10 cellular contexts compared by ENCODE assay signal in the genomic region with DNA sequence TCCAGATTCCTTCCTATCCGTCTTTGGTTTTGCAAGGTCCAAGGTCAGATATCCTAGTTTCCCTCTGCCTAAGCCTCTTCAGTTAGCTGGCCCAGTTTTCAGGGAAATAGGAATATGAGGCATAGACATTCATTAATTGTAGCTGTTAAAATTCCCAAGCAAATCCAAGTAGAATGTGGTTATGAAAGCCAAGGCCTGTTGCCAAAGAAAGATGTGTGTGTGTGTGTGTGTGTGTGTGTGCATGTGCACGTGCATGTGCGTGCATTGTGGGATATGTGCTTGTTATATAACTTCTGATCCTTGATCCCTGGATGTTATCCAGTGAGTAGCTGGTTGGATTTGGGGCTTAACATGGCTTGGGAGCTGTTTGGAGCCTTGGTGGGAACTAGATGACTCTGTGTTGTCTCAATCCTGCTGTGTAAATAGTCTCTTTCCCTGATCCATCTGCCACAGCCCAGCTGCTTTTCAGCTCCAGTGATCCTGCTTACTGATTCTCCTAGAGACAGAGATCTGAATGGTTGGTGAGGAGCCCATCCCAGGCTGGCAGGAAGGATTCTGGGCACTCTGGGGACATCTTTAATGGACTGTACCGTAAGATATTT.
DNase-seq lines count a peak whose midpoint lies in the region; FAIRE-seq and TF ChIP-seq lines count a peak whose summit lies in the region.
"Had no signal": no experiment of that assay in that cellular context is flagged by ENCODE, and none has a peak within 500 bp of the region (broad histone marks: within the 10 kb centered on the region; RNA-seq: fewer than 3 reads in every experiment).

No MANE protein-coding gene starts in this region.

- no peak for TF ChIP-seq EP300 in suprapubic skin (IDR thresholded peaks at IDR 0.05)

- no peaks in the 10 kb centered on the region for H3K4me1 Mint-ChIP-seq in activated naive CD4-positive, alpha-beta T cell treated with anti-CD3 and anti-CD28 coated beads, Interleukin-2, amount 10 ng/mL, durations not matched to agents 7 days and 5 days

- no peak overlapping the region for H3K27ac Mint-ChIP-seq in activated naive CD4-positive, alpha-beta T cell treated with anti-CD3 and anti-CD28 coated beads, Interleukin-2, amount 10 ng/mL, durations not matched to agents 7 days and 5 days

- H3K27ac ChIP-seq in suprapubic skin = peak overlapping the region; percentile 43
- H3K27ac ChIP-seq: epithelial cell of prostate had no signal

- no peak for TF ChIP-seq CTCF in suprapubic skin (IDR thresholded peaks at IDR 0.05)

- CTCF ChIA-PET in activated naive CD4-positive, alpha-beta T cell treated with anti-CD3 and anti-CD28 coated beads, Interleukin-2, amount 10 ng/mL, durations not matched to agents 7 days and 5 days (lab: Charles Lee) = interaction anchor here (0.9 to 1.0 kb wide), 2 partner anchors 13 to 82 kb away, joined by 3 read pairs; no protein-coding TSS in a partner anchor

- DNase-seq in NCI-H146 (lab: John Stamatoyannopoulos, UW) (peak; percentile 67), astrocyte of the hippocampus (ENCODE audit: low read depth, low spot score) (peak; percentile 56), kidney tubule cell (ENCODE audit: low spot score) (peak; percentile 61), suprapubic skin (ENCODE audit: low spot score in 2 of 2) (no peak), GM19239 (ENCODE audit: insufficient read length, low spot score) (no peak), LoVo (ENCODE audit: low spot score) (no peak)
- DNase-seq in activated naive CD4-positive, alpha-beta T cell treated with anti-CD3 and anti-CD28 coated beads, Interleukin-2, amount 10 ng/mL, durations not matched to agents 7 days and 5 days = no peak
- DNase-seq in stimulated activated CD4-positive, alpha-beta T cell treated with anti-CD3 and anti-CD28 coated beads, Interleukin-12 subunit alpha, Interleukin-12 subunit beta, amount 100 ng/mL, for 4 hours = no peak
- DNase-seq: stimulated activated CD4-positive, alpha-beta T cell treated with anti-CD3 and anti-CD28 coated beads, Interleukin-4, amount 100 ng/mL, for 4 hours had no signal

- no peak overlapping the region for H3K4me3 ChIP-seq in suprapubic skin

- WGBS in suprapubic skin = 11% methylated on average over 4 of the region's 4 CpGs

- H3K9me3 ChIP-seq in suprapubic skin = no peaks in the 10 kb centered on the region

- no peaks in the 10 kb centered on the region for H3K36me3 ChIP-seq in suprapubic skin

- peaks cover 23% of the 10 kb centered on the region for H3K4me1 ChIP-seq in suprapubic skin

- peaks cover 5% of the 10 kb centered on the region for H3K27me3 Mint-ChIP-seq in activated naive CD4-positive, alpha-beta T cell treated with anti-CD3 and anti-CD28 coated beads, Interleukin-2, amount 10 ng/mL, durations not matched to agents 7 days and 5 days

- H3K4me3 Mint-ChIP-seq in activated naive CD4-positive, alpha-beta T cell treated with anti-CD3 and anti-CD28 coated beads, Interleukin-2, amount 10 ng/mL, durations not matched to agents 7 days and 5 days = no peak overlapping the region

- H3K9me3 Mint-ChIP-seq in activated naive CD4-positive, alpha-beta T cell treated with anti-CD3 and anti-CD28 coated beads, Interleukin-2, amount 10 ng/mL, durations not matched to agents 7 days and 5 days = no peaks in the 10 kb centered on the region

- H3K36me3 Mint-ChIP-seq in activated naive CD4-positive, alpha-beta T cell treated with anti-CD3 and anti-CD28 coated beads, Interleukin-2, amount 10 ng/mL, durations not matched to agents 7 days and 5 days = no peaks in the 10 kb centered on the region

- no peaks in the 10 kb centered on the region for H3K27me3 ChIP-seq in suprapubic skin

- FAIRE-seq in GM19239 (lab: Jason Lieb, UNC) = no peak

- TF ChIP-seq POLR2A in suprapubic skin (IDR thresholded peaks at IDR 0.05) = no peak

Comparison
In these comparisons a context has a peak if more than half of its experiments do, and no peak if none do; other contexts are left out.
1. DNase-seq: peak in NCI-H146 (single experiment), astrocyte of the hippocampus (single experiment) and kidney tubule cell (single experiment); none in suprapubic skin (0 of 2), GM19239 (single experiment), activated naive CD4-positive, alpha-beta T cell treated with anti-CD3 and anti-CD28 coated beads, Interleukin-2, amount 10 ng/mL, durations not matched to agents 7 days and 5 days (single experiment), stimulated activated CD4-positive, alpha-beta T cell treated with anti-CD3 and anti-CD28 coated beads, Interleukin-12 subunit alpha, Interleukin-12 subunit beta, amount 100 ng/mL, for 4 hours (single experiment) and LoVo (single experiment).